8 cellular contexts compared by ENCODE assay signal in genomic region chr12:132189378-132190011, GRCh38. TPM values are rescaled to one million over a fixed set of nuclear protein-coding genes. Genes with fewer than 3 reads are reported as not detected.
A peak's percentile ranks its signal among the peaks of the same experiment; 100 is the strongest.
DNase-seq lines count a peak whose midpoint lies in the region; FAIRE-seq and TF ChIP-seq lines count a peak whose summit lies in the region.

No MANE protein-coding gene starts in this region.

- peaks cover 21 to 28% of the 10 kb centered on the region in 2 experiments for H3K4me1 ChIP-seq in neutrophil (ENCODE audit: control insufficient read depth in 1 of 2, insufficient read depth in 1 of 2, low read depth in 1 of 2, low read length in 1 of 2)

- peak overlapping the region; percentile 82 for H3K27ac ChIP-seq in neutrophil

- no peak for TF ChIP-seq CTCF in GM20000 (IDR thresholded peaks at IDR 0.05; ENCODE audit: extremely low read depth, missing control alignments)
- no peak for TF ChIP-seq CTCF in neutrophil (IDR thresholded peaks at IDR 0.05)

- no peaks in the 10 kb centered on the region for H3K36me3 ChIP-seq in neutrophil

- H3K9me3 ChIP-seq in neutrophil: peaks cover 13% of the 10 kb centered on the region

- peak; percentile 95 for DNase-seq in Caki2 (ENCODE audit: low read depth)
- DNase-seq in GM20000 (ENCODE audit: low spot score): peak; percentile 99
- DNase-seq in HTR-8/SVneo (ENCODE audit: insufficient read length, low spot score): peak; percentile 93
- peak; percentile 84 to 93 for DNase-seq in SHP77 (lab: John Stamatoyannopoulos, UW)
- DNase-seq in activated gamma-delta T cell (lab: John Stamatoyannopoulos, UW): peak; percentile 94
- DNase-seq in foreskin melanocyte: peak; percentile 80
- DNase-seq in stromal cell of bone marrow (ENCODE audit: low read depth): peak; percentile 48

- H3K27me3 ChIP-seq in neutrophil: peaks cover 82% of the 10 kb centered on the region

- in situ Hi-C loops in Caki2 (cut with HindIII; ENCODE audit: low pct_unique_long_range_greater_than_20kb, low sequenced_read_pairs): no loop called here

- peak; percentile 85 for FAIRE-seq in HTR-8/SVneo (lab: Jason Lieb, UNC)

- H3K4me3 ChIP-seq in neutrophil (ENCODE audit: low read depth in 1 of 2, low read length in 1 of 2): peak overlapping the region; percentile 68 to 78

RNA-seq across cellular contexts. Expression of gene NOC4L, which starts 45.2 kb away (rescaled TPM):
- total RNA-seq in Caki2 (2014; rRNA removed; shearing (Covaris generic); ENCODE audit: low replicate concordance): 29.6 and 32.9 TPM in 2 replicates

RNA-seq across cellular contexts. Expression of gene DDX51, which starts 45.4 kb away (rescaled TPM):
- total RNA-seq in Caki2 (2014; rRNA removed; shearing (Covaris generic); ENCODE audit: low replicate concordance): 7.1 and 10.5 TPM in 2 replicates

Comparison
In these comparisons a context has a peak if more than half of its experiments do, and no peak if none do; other contexts are left out.
1. Peak in every context shown above with its lines: DNase-seq, H3K4me3 ChIP-seq and H3K27ac ChIP-seq.
2. DNase-seq: peak in every context shown above with its lines; median percentile 99 in GM20000; 95 in Caki2; 94 in activated gamma-delta T cell; 93 in HTR-8/SVneo; 88 in SHP77; 80 in foreskin melanocyte; 48 in stromal cell of bone marrow.